8 cellular contexts compared by ENCODE assay signal in genomic region chr2:157592983-157593382, GRCh38. TPM values are rescaled to one million over a fixed set of nuclear protein-coding genes. Genes with fewer than 3 reads are reported as not detected.
DNase-seq lines count a peak whose midpoint lies in the region; ATAC-seq and TF ChIP-seq lines count a peak whose summit lies in the region.

No MANE protein-coding gene starts in this region.

- intact Hi-C loops in heart right ventricle (cut with DNase I) (loop anchor here (10.0 kb wide), 4 partner anchors 88 to 288 kb away; partner anchors contain the start of gene ERMN (in 4 of the 10)), left cardiac atrium (cut with DNase I) (loop anchor here (2.0 to 10.0 kb wide), 2 partner anchors 288 to 290 kb away; no protein-coding TSS in a partner anchor), testis (cut with DNase I; ENCODE audit: low total_unique reads) (no loop called here)
- intact Hi-C loops in activated T-helper 1 cell treated with anti-CD3 and anti-CD28 coated beads, Interleukin-12 subunit alpha, Interleukin-12 subunit beta, Interleukin-2, Interleukin-4 antibody, amounts not matched to agents 30 ng/mL and 10 ng/mL and 1 ng/mL, durations not matched to agents 14 hours and 24 hours and 36 hours (cut with micrococcal nuclease), result loop anchor here (1.0 kb wide), 2 partner anchors 96 to 291 kb away; no protein-coding TSS in a partner anchor

- H4K20me1 ChIP-seq in OCI-LY3 (ENCODE audit: insufficient read depth, low read length), result no peaks in the 10 kb centered on the region

- TF ChIP-seq POLR2A in testis (IDR thresholded peaks at IDR 0.05), result no peak
- no peak for TF ChIP-seq POLR2A in upper lobe of left lung (IDR thresholded peaks at IDR 0.05)

- H3K27ac Mint-ChIP-seq in activated T-helper 1 cell treated with anti-CD3 and anti-CD28 coated beads, Interleukin-12 subunit alpha, Interleukin-12 subunit beta, Interleukin-2, Interleukin-4 antibody, amounts not matched to agents 30 ng/mL and 10 ng/mL and 1 ng/mL, durations not matched to agents 14 hours and 24 hours and 36 hours, result no peak overlapping the region

- TF ChIP-seq EP300 in upper lobe of left lung (IDR thresholded peaks at IDR 0.05), result no peak

- H2AFZ ChIP-seq in OCI-LY3 (ENCODE audit: low read depth, low read length), result no peak overlapping the region

- no peaks in the 10 kb centered on the region for H3K79me2 ChIP-seq in OCI-LY3 (ENCODE audit: low read length)

- no peak overlapping the region for H3K9ac ChIP-seq in OCI-LY3 (ENCODE audit: low read length)

- H3K9me3 ChIP-seq in heart right ventricle (no peaks in the 10 kb centered on the region), OCI-LY3 (ENCODE audit: insufficient read depth, low read length) (no peaks in the 10 kb centered on the region), testis (no peaks in the 10 kb centered on the region), upper lobe of left lung (no peaks in the 10 kb centered on the region)

- H3K4me3 ChIP-seq in heart right ventricle (no peak overlapping the region), OCI-LY3 (ENCODE audit: low read length) (no peak overlapping the region), fibroblast of the aortic adventitia (ENCODE audit: low read depth, low read length) (no peak overlapping the region), testis (no peak overlapping the region), upper lobe of left lung (no peak overlapping the region)

- no peak overlapping the region for H3K4me2 ChIP-seq in OCI-LY3 (ENCODE audit: low read length)

- no peak for ATAC-seq in heart right ventricle
- no peak for ATAC-seq in left cardiac atrium
- ATAC-seq in upper lobe of left lung (ENCODE audit: low FRiP score in 2 of 2), result no peak
- ATAC-seq in HG02588 (IDR thresholded peaks at IDR 0.05; ENCODE audit: unreplicated experiment), result no peak

- no peak for DNase-seq in heart right ventricle
- no peak for DNase-seq in left cardiac atrium
- peak; percentile 36 for DNase-seq in fibroblast of the aortic adventitia (ENCODE audit: low read depth)
- DNase-seq in testis, result no peak
- no peak for DNase-seq in upper lobe of left lung
- DNase-seq in activated T-helper 1 cell treated with anti-CD3 and anti-CD28 coated beads, Interleukin-12 subunit alpha, Interleukin-12 subunit beta, Interleukin-2, Interleukin-4 antibody, amounts not matched to agents 30 ng/mL and 10 ng/mL and 1 ng/mL, durations not matched to agents 14 hours and 24 hours and 36 hours (ENCODE audit: low spot score), result no peak

- H3K9me3 Mint-ChIP-seq in activated T-helper 1 cell treated with anti-CD3 and anti-CD28 coated beads, Interleukin-12 subunit alpha, Interleukin-12 subunit beta, Interleukin-2, Interleukin-4 antibody, amounts not matched to agents 30 ng/mL and 10 ng/mL and 1 ng/mL, durations not matched to agents 14 hours and 24 hours and 36 hours, result no peaks in the 10 kb centered on the region

- 45 to 56% methylated on average over 3 of the region's 3 CpGs for WGBS in heart right ventricle, 2 donors
- WGBS in testis, 2 donors, result 66 to 68% methylated on average over 3 of the region's 3 CpGs
- 50 to 53% methylated on average over 3 of the region's 3 CpGs for WGBS in upper lobe of left lung, 2 donors

- no peak overlapping the region for H3K4me3 Mint-ChIP-seq in activated T-helper 1 cell treated with anti-CD3 and anti-CD28 coated beads, Interleukin-12 subunit alpha, Interleukin-12 subunit beta, Interleukin-2, Interleukin-4 antibody, amounts not matched to agents 30 ng/mL and 10 ng/mL and 1 ng/mL, durations not matched to agents 14 hours and 24 hours and 36 hours

- H3K27me3 ChIP-seq in heart right ventricle, result peaks cover 0 to 14% (median 12%) of the 10 kb centered on the region in 7 donors
- H3K27me3 ChIP-seq in OCI-LY3 (ENCODE audit: low read depth, low read length), result no peaks in the 10 kb centered on the region
- H3K27me3 ChIP-seq in testis, result no peaks in the 10 kb centered on the region
- peaks cover 0 to 5% (median 0%) of the 10 kb centered on the region in 4 donors for H3K27me3 ChIP-seq in upper lobe of left lung

- H3K36me3 ChIP-seq in heart right ventricle (no peaks in the 10 kb centered on the region), OCI-LY3 (replicated peaks; ENCODE audit: low read depth, low read length) (no peaks in the 10 kb centered on the region), testis (ENCODE audit: low read depth, missing control alignments) (no peaks in the 10 kb centered on the region), upper lobe of left lung (no peaks in the 10 kb centered on the region)

- H3K27me3 Mint-ChIP-seq in activated T-helper 1 cell treated with anti-CD3 and anti-CD28 coated beads, Interleukin-12 subunit alpha, Interleukin-12 subunit beta, Interleukin-2, Interleukin-4 antibody, amounts not matched to agents 30 ng/mL and 10 ng/mL and 1 ng/mL, durations not matched to agents 14 hours and 24 hours and 36 hours (ENCODE audit: insufficient read depth), result peaks cover 33% of the 10 kb centered on the region

- no peaks in the 10 kb centered on the region for H3K36me3 Mint-ChIP-seq in activated T-helper 1 cell treated with anti-CD3 and anti-CD28 coated beads, Interleukin-12 subunit alpha, Interleukin-12 subunit beta, Interleukin-2, Interleukin-4 antibody, amounts not matched to agents 30 ng/mL and 10 ng/mL and 1 ng/mL, durations not matched to agents 14 hours and 24 hours and 36 hours (ENCODE audit: low read depth)

- TF ChIP-seq CTCF in heart right ventricle (IDR thresholded peaks at IDR 0.05) (peak in 7 of 9 donors; percentile 4 to 37 (median 21)), OCI-LY3 (IDR thresholded peaks at IDR 0.05; ENCODE audit: low read depth, low read length) (peak; percentile 30), fibroblast of the aortic adventitia (IDR thresholded peaks at IDR 0.05; ENCODE audit: insufficient read depth, low read length) (peak; percentile 32), testis (IDR thresholded peaks at IDR 0.05) (peak in 2 of 3 experiments; percentile 21 to 45), upper lobe of left lung (IDR thresholded peaks at IDR 0.05) (peak in 1 of 6 experiments; percentile 13)

- peaks cover 7% of the 10 kb centered on the region for H3K4me1 Mint-ChIP-seq in activated T-helper 1 cell treated with anti-CD3 and anti-CD28 coated beads, Interleukin-12 subunit alpha, Interleukin-12 subunit beta, Interleukin-2, Interleukin-4 antibody, amounts not matched to agents 30 ng/mL and 10 ng/mL and 1 ng/mL, durations not matched to agents 14 hours and 24 hours and 36 hours (ENCODE audit: low read depth)

- H3K4me1 ChIP-seq in heart right ventricle (peaks cover 0 to 2% (median 0%) of the 10 kb centered on the region in 9 donors), OCI-LY3 (ENCODE audit: low read length) (no peaks in the 10 kb centered on the region), testis (no peaks in the 10 kb centered on the region), upper lobe of left lung (peaks cover 0 to 4% (median 2%) of the 10 kb centered on the region in 4 donors)

- H3K27ac ChIP-seq in heart right ventricle (no peak overlapping the region), OCI-LY3 (ENCODE audit: low read length) (no peak overlapping the region), testis (no peak overlapping the region), upper lobe of left lung (no peak overlapping the region)

RNA-seq across cellular contexts. Expression of gene ACVR1C, which starts 35.7 kb away (rescaled TPM):
- total RNA-seq in heart right ventricle (1 to 10 TPM in 3 of 10 donors, under 1 TPM in 7; 0.07 to 2.4 (median 0.48) TPM), left cardiac atrium (10 to 100 TPM in 1 of 2 donors, 1 to 10 TPM in 1; 2.6 to 10.0 TPM), fibroblast of the aortic adventitia (ENCODE audit: low replicate concordance) (0.63 and 1.2 TPM in 2 replicates), testis (1 to 10 TPM; 1.4 to 2.3 TPM), upper lobe of left lung (1 to 10 TPM in 1 of 6 donors, under 1 TPM in 4, not detected in 1; under 0.01 to 2.6 (median 0.54) TPM)
- polyA plus RNA-seq in heart right ventricle (under 1 TPM; 0.09 to 0.22 TPM), testis (ENCODE audit: insufficient read depth, low read depth, low replicate concordance) (0.47 TPM)
- 0.59 and 1.1 TPM in 2 replicates for total RNA-seq in activated T-helper 1 cell treated with anti-CD3 and anti-CD28 coated beads, Interleukin-12 subunit alpha, Interleukin-12 subunit beta, Interleukin-2, Interleukin-4 antibody, amounts not matched to agents 30 ng/mL and 10 ng/mL and 1 ng/mL, durations not matched to agents 14 hours and 24 hours and 36 hours
